1 cellular context compared by ENCODE assay signal in genomic region chr10:73886085-73886529, GRCh38.
A peak's percentile ranks its signal among the peaks of the same experiment; 100 is the strongest.
TF ChIP-seq lines count a peak whose summit lies in the region.

No MANE protein-coding gene starts in this region.

TF ChIP-seq in HEK293, 187 proteins besides CTCF, POLR2A, EP300 and RAD21 (continued from another document):
- TF ChIP-seq ZNF311 (tag by site-specific recombination; IDR thresholded peaks at IDR 0.05; ENCODE audit: borderline replicate concordance) (no peak), KLF8 (tag by site-specific recombination; IDR thresholded peaks at IDR 0.05) (peak; percentile 61), ZNF501 (tag by site-specific recombination; IDR thresholded peaks at IDR 0.05) (no peak), ZNF514 (tag by site-specific recombination; IDR thresholded peaks at IDR 0.05) (no peak), ZNF660 (tag by site-specific recombination; IDR thresholded peaks at IDR 0.05) (peak; percentile 85), ZNF654 (tag by site-specific recombination; IDR thresholded peaks at IDR 0.05; ENCODE audit: low read depth) (peak; percentile 99)
- TF ChIP-seq, protein P1, sequence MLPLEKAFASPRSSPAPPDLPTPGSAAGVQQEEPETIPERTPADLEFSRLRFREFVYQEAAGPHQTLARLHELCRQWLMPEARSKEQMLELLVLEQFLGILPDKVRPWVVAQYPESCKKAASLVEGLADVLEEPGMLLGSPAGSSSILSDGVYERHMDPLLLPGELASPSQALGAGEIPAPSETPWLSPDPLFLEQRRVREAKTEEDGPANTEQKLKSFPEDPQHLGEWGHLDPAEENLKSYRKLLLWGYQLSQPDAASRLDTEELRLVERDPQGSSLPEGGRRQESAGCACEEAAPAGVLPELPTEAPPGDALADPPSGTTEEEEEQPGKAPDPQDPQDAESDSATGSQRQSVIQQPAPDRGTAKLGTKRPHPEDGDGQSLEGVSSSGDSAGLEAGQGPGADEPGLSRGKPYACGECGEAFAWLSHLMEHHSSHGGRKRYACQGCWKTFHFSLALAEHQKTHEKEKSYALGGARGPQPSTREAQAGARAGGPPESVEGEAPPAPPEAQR (tag by site-specific recombination; IDR thresholded peaks at IDR 0.05): no peak
TF ChIP-seq in HEK293: peak in this region for 15.
